Comparison of ENCODE assay signal across 1 cellular context in genomic region chr16:10608687-10609409, GRCh38.
TF ChIP-seq lines count a peak whose summit lies in the region.

No MANE protein-coding gene starts in this region.

TF ChIP-seq in HepG2, 621 proteins besides CTCF, POLR2A, EP300 and RAD21 (continued from another document):
- TF ChIP-seq ZFYVE20 (CRISPR knock-in tag; IDR thresholded peaks at IDR 0.05; ENCODE audit: borderline replicate concordance, low read depth) (no peak), FOXJ3 (CRISPR knock-in tag; IDR thresholded peaks at IDR 0.05; ENCODE audit: borderline replicate concordance) (no peak), ZNF782 (CRISPR knock-in tag; IDR thresholded peaks at IDR 0.05; ENCODE audit: borderline replicate concordance) (peak; percentile 39; the same call in 1 of the 2 replicates), TCF12 (IDR thresholded peaks at IDR 0.05) (no peak), TCF12 (CRISPR knock-in tag; IDR thresholded peaks at IDR 0.05) (no peak), ZNF512B (CRISPR knock-in tag; IDR thresholded peaks at IDR 0.05; ENCODE audit: borderline replicate concordance) (0 out of 2 replicates have a peak, but pooled peaks have one; percentile 53), MIER2 (CRISPR knock-in tag; IDR thresholded peaks at IDR 0.05) (no peak), DMAP1 (CRISPR knock-in tag; IDR thresholded peaks at IDR 0.05) (no peak), PHF20 (CRISPR knock-in tag; IDR thresholded peaks at IDR 0.05) (no peak), RELA (CRISPR knock-in tag; IDR thresholded peaks at IDR 0.05) (no peak), ETS1 (CRISPR knock-in tag; IDR thresholded peaks at IDR 0.05) (no peak), MEIS2 (CRISPR knock-in tag; IDR thresholded peaks at IDR 0.05) (no peak), FOXP4 (CRISPR knock-in tag; IDR thresholded peaks at IDR 0.05) (no peak)
